ENCODE assay signal across 23 cellular contexts in the genomic region with DNA sequence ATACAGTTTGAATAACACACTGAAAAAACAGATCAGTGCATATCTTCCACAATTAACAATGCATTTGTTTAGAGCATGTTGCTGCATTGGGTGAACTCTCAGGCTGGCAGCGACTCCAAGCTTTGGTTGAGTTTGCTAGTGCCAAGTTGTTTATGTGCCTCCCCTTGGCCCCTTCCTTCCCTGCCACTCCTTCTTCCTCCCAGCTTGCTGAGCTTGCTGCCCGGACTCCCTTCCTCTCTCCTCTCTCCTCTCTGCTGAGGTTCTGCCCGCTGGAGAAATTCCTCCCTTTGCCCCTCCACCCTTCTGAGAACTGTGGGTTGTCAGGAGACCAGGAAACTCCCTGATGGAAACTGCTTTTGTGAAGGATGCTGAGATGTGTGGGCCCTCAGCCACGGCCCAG.
A peak's percentile ranks its signal among the peaks of the same experiment; 100 is the strongest.
DNase-seq lines count a peak whose midpoint lies in the region; ATAC-seq and TF ChIP-seq lines count a peak whose summit lies in the region.
"Had no signal": no experiment of that assay in that cellular context is flagged by ENCODE, and none has a peak within 500 bp of the region (broad histone marks: within the 10 kb centered on the region; RNA-seq: fewer than 3 reads in every experiment).

No MANE protein-coding gene starts in this region.

- H3K9ac ChIP-seq in H9 (ENCODE audit: extremely low read depth, insufficient read length, low read length) (no peak overlapping the region), stomach smooth muscle (ENCODE audit: low read length in 2 of 2) (no peak overlapping the region)

- H3K36me3 ChIP-seq in stomach smooth muscle (ENCODE audit: control insufficient read depth in 2 of 2, insufficient read depth in 2 of 2, low read length in 2 of 2), result no peaks in the 10 kb centered on the region
- H3K36me3 ChIP-seq: gastrocnemius medialis, thyroid gland had no signal

- ATAC-seq in HG02884 (IDR thresholded peaks at IDR 0.05; ENCODE audit: unreplicated experiment), result no peak
- ATAC-seq: activated CD4-positive, alpha-beta T cell treated with anti-CD3 and anti-CD28 coated beads for 36 hours; gastrocnemius medialis; HepG2; naive thymus-derived CD8-positive, alpha-beta T cell had no signal

- H3K18ac ChIP-seq in H9 (ENCODE audit: insufficient read length, low read depth, low read length), result no peak overlapping the region

- H3K9me3 Mint-ChIP-seq in H9 (no peaks in the 10 kb centered on the region; a peak in 1 of 5 replicates), nephron (no peaks in the 10 kb centered on the region)
- H3K9me3 Mint-ChIP-seq: activated naive CD4-positive, alpha-beta T cell treated with anti-CD3 and anti-CD28 coated beads, Interleukin-2, amount 10 ng/mL, durations not matched to agents 7 days and 5 days; naive thymus-derived CD8-positive, alpha-beta T cell had no signal

- H3K79me2 ChIP-seq in H9 (ENCODE audit: insufficient read depth, low read length), result no peaks in the 10 kb centered on the region

- H3K79me1 ChIP-seq in H9 (ENCODE audit: insufficient read depth, low read depth, low read length, poor library complexity, severe bottlenecking), result no peaks in the 10 kb centered on the region

- no peaks in the 10 kb centered on the region for H4K20me1 ChIP-seq in H9 (ENCODE audit: control insufficient read depth, insufficient read depth, insufficient read length)

- H3K4me1 Mint-ChIP-seq in H9 (peaks cover 46 to 48% of the 10 kb centered on the region in 2 experiments), nephron (peaks cover 38% of the 10 kb centered on the region)
- H3K4me1 Mint-ChIP-seq: activated CD4-positive, alpha-beta T cell treated with anti-CD3 and anti-CD28 coated beads for 36 hours; activated naive CD4-positive, alpha-beta T cell treated with anti-CD3 and anti-CD28 coated beads, Interleukin-2, amount 10 ng/mL, durations not matched to agents 7 days and 5 days had no signal

- H3K4me1 ChIP-seq in H9 (ENCODE audit: insufficient read depth, low read length) (peaks cover 8% of the 10 kb centered on the region; the same call in 1 of the 2 replicates), stomach smooth muscle (ENCODE audit: control insufficient read depth, insufficient read depth, low read length) (peaks cover 42% of the 10 kb centered on the region)

- H3K56ac ChIP-seq in H9 (ENCODE audit: insufficient read length, low read depth, low read length), result no peak overlapping the region

- H2BK5ac ChIP-seq in H9 (ENCODE audit: insufficient read length, low read length), result no peak overlapping the region

- no peak overlapping the region for H2BK12ac ChIP-seq in H9 (ENCODE audit: insufficient read length, low read depth, low read length)

- no peak overlapping the region for H2AFZ ChIP-seq in H9 (ENCODE audit: low read length)

- H2BK15ac ChIP-seq in H9 (ENCODE audit: low read depth, low read length), result no peak overlapping the region

- H3K4me3 ChIP-seq in stomach smooth muscle (ENCODE audit: low read length in 2 of 2), result no peak overlapping the region
- H3K4me3 ChIP-seq: gastrocnemius medialis, skin epidermis, thyroid gland had no signal

- H3K27ac ChIP-seq in H9 (ENCODE audit: insufficient read length, low read depth, low read length) (no peak overlapping the region), stomach smooth muscle (ENCODE audit: low read length) (peak overlapping the region; percentile 67)
- H3K27ac ChIP-seq: gastrocnemius medialis, HL-60, skin epidermis, thyroid gland had no signal

- H4K8ac ChIP-seq in H9 (replicated peaks; ENCODE audit: insufficient read length, low read depth, low read length), result no peak overlapping the region

- H3K23ac ChIP-seq in H9 (ENCODE audit: insufficient read length, low read depth, low read length), result no peak overlapping the region

- H2AK5ac ChIP-seq in H9 (ENCODE audit: insufficient read length, low read length), result no peak overlapping the region

- H3K27ac Mint-ChIP-seq in H9 (peak overlapping the region in 2 of 3 experiments; percentile 4 to 9; a peak in 3 of 7 replicates), nephron (peak overlapping the region in 2 of 3 experiments; percentile 12 to 76)
- H3K27ac Mint-ChIP-seq: activated CD4-positive, alpha-beta T cell treated with anti-CD3 and anti-CD28 coated beads for 36 hours; activated naive CD4-positive, alpha-beta T cell treated with anti-CD3 and anti-CD28 coated beads, Interleukin-2, amount 10 ng/mL, durations not matched to agents 7 days and 5 days had no signal

- H4K5ac ChIP-seq in H9 (ENCODE audit: insufficient read length, low read depth, low read length), result no peak overlapping the region

- H3K4me3 Mint-ChIP-seq in H9, result no peak overlapping the region
- no peak overlapping the region for H3K4me3 Mint-ChIP-seq in nephron
- H3K4me3 Mint-ChIP-seq: activated CD4-positive, alpha-beta T cell treated with anti-CD3 and anti-CD28 coated beads for 36 hours; activated naive CD4-positive, alpha-beta T cell treated with anti-CD3 and anti-CD28 coated beads, Interleukin-2, amount 10 ng/mL, durations not matched to agents 7 days and 5 days; naive thymus-derived CD8-positive, alpha-beta T cell had no signal

- H3K27me3 ChIP-seq in H9 (ENCODE audit: insufficient read depth, low read length) (no peaks in the 10 kb centered on the region), stomach smooth muscle (ENCODE audit: control insufficient read depth in 1 of 2, insufficient read depth in 2 of 2, low read length in 2 of 2) (no peaks in the 10 kb centered on the region)
- H3K27me3 ChIP-seq: thyroid gland had no signal

- no peak overlapping the region for H2BK120ac ChIP-seq in H9 (ENCODE audit: low read depth, low read length, poor library complexity, severe bottlenecking)

- no peaks in the 10 kb centered on the region for H3K36me3 Mint-ChIP-seq in H9 (ENCODE audit: insufficient read depth in 1 of 3, low read depth in 3 of 3)
- H3K36me3 Mint-ChIP-seq in nephron (ENCODE audit: low read depth), result no peaks in the 10 kb centered on the region
- H3K36me3 Mint-ChIP-seq: activated naive CD4-positive, alpha-beta T cell treated with anti-CD3 and anti-CD28 coated beads, Interleukin-2, amount 10 ng/mL, durations not matched to agents 7 days and 5 days had no signal

- H3K23me2 ChIP-seq in H9 (ENCODE audit: insufficient read length, low read depth, low read length, poor library complexity, severe bottlenecking), result no peaks in the 10 kb centered on the region

- TF ChIP-seq CTCF in H9 (conservative IDR thresholded peaks at IDR 0.05), result no peak
- TF ChIP-seq CTCF in nephron (IDR thresholded peaks at IDR 0.05; ENCODE audit: unreplicated experiment in 3 of 3), result no peak

- no peak for DNase-seq in H9
- peak; percentile 3 for DNase-seq in dermis blood vessel endothelial cell
- no peak for DNase-seq in SHP77 (lab: John Stamatoyannopoulos, UW)
- DNase-seq in NCI-H2029 treated with DMSO at 0.1 percent for 48 hours (lab: John Stamatoyannopoulos, UW), result no peak
- DNase-seq in cerebellar cortex (ENCODE audit: low spot score), result no peak
- DNase-seq: activated CD4-positive, alpha-beta T cell treated with anti-CD3 and anti-CD28 coated beads for 36 hours; activated naive CD4-positive, alpha-beta T cell treated with anti-CD3 and anti-CD28 coated beads, Interleukin-2, amount 10 ng/mL, durations not matched to agents 7 days and 5 days; activated T-cell treated with anti-CD3 and anti-CD28 coated beads, Interleukin-2, amount 50 U/mL, for 48 hours; aorta; central memory CD4-positive, alpha-beta T cell; effector CD8-positive, alpha-beta T cell; gastrocnemius medialis; naive thymus-derived CD8-positive, alpha-beta T cell; NCI-H1092 treated with DMSO at 0.1 percent for 48 hours; NCI-H510A; stimulated activated CD4-positive, alpha-beta T cell treated with anti-CD3 and anti-CD28 coated beads, Interleukin-1b, Interleukin-23, amount 100 ng/mL, for 48 hours; thyroid gland had no signal

- H3K4me2 ChIP-seq in H9 (ENCODE audit: insufficient read depth, insufficient read length, low read length), result no peak overlapping the region

- H3K27me3 Mint-ChIP-seq in H9 (ENCODE audit: low read depth) (no peaks in the 10 kb centered on the region; the same call in 1 of the 2 replicates), nephron (ENCODE audit: low read depth) (peaks cover 27% of the 10 kb centered on the region)
- H3K27me3 Mint-ChIP-seq: activated CD4-positive, alpha-beta T cell treated with anti-CD3 and anti-CD28 coated beads for 36 hours; activated naive CD4-positive, alpha-beta T cell treated with anti-CD3 and anti-CD28 coated beads, Interleukin-2, amount 10 ng/mL, durations not matched to agents 7 days and 5 days had no signal

- H3K4ac ChIP-seq in H9 (ENCODE audit: low read depth, low read length), result no peak overlapping the region

- WGBS in H9 (ENCODE audit: extremely low coverage, insufficient read length, low lambda C conversion rate), result no CpG with 5 or more reads among the region's 4 CpGs

- H3T11ph ChIP-seq in H9 (ENCODE audit: low read length), result no peak overlapping the region

- H3K14ac ChIP-seq in H9 (ENCODE audit: insufficient read depth, low read length), result no peak overlapping the region

- no peaks in the 10 kb centered on the region for H3K9me3 ChIP-seq in H9 (ENCODE audit: control insufficient read depth, low read depth, low read length)
- H3K9me3 ChIP-seq in stomach smooth muscle (ENCODE audit: control insufficient read depth in 2 of 2, low read length in 2 of 2), result no peaks in the 10 kb centered on the region
- H3K9me3 ChIP-seq: gastrocnemius medialis, thyroid gland had no signal

- H4K91ac ChIP-seq in H9 (ENCODE audit: insufficient read length, low read depth, low read length), result no peak overlapping the region

- no peak overlapping the region for H2BK20ac ChIP-seq in H9 (ENCODE audit: low read depth, low read length, poor library complexity, severe bottlenecking)
